ENCODE assay signal across 8 cellular contexts in the genomic region with DNA sequence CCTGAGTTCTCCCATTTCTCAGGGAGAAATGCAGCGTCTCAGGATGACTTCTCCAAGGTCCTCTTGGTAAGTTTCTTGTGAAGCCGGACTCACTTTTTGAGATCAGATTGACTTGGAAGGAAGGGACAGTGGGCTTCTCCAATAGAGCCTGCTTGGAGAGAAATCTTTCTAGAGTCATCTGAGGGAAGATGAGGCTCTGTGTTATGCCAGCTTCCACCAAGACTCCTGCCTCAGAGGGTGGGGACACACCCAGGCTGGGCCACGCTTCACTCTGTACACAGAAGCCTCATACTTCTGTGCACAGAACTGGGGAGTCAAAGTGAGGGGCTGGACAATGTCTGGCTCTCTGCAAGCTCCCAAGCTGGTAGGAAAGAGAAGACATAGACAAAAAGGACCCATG. TPM values are rescaled to one million over a fixed set of nuclear protein-coding genes. Genes with fewer than 3 reads are reported as not detected.
A peak's percentile ranks its signal among the peaks of the same experiment; 100 is the strongest.
DNase-seq lines count a peak whose midpoint lies in the region; ATAC-seq and TF ChIP-seq lines count a peak whose summit lies in the region.

No MANE protein-coding gene starts in this region.

- H3K27ac Mint-ChIP-seq in HFFc6, result peak overlapping the region; percentile 95
- H3K27ac Mint-ChIP-seq in activated T-helper 17 cell treated with anti-CD3 and anti-CD28 coated beads, Interleukin-2, amount 50 U/mL, for 72 hours, result peak overlapping the region; percentile 99
- peak overlapping the region; percentile 79 for H3K27ac Mint-ChIP-seq in stimulated activated memory B cell treated with anti-CD40 and anti-IgM and Interleukin-4, amounts not matched to agents 10 μg/mL and 1 μg/mL and 100 μg/mL, for 72 hours

- no peak for TF ChIP-seq CTCF in HFFc6 (IDR thresholded peaks at IDR 0.05)

- peak overlapping the region; percentile 98 for H3K27ac ChIP-seq in layer of hippocampus (ENCODE audit: low read depth, low read length)

- H3K27me3 Mint-ChIP-seq in HFFc6 (ENCODE audit: insufficient read depth), result peaks cover 10% of the 10 kb centered on the region
- H3K27me3 Mint-ChIP-seq in activated T-helper 17 cell treated with anti-CD3 and anti-CD28 coated beads, Interleukin-2, amount 50 U/mL, for 72 hours, result no peaks in the 10 kb centered on the region
- H3K27me3 Mint-ChIP-seq in stimulated activated memory B cell treated with anti-CD40 and anti-IgM and Interleukin-4, amounts not matched to agents 10 μg/mL and 1 μg/mL and 100 μg/mL, for 72 hours, result no peaks in the 10 kb centered on the region

- no peaks in the 10 kb centered on the region for H3K27me3 ChIP-seq in layer of hippocampus (ENCODE audit: control insufficient read depth, insufficient read depth, low read length)

- H3K4me1 Mint-ChIP-seq in HFFc6 (ENCODE audit: low read depth), result peaks cover 18% of the 10 kb centered on the region
- peaks cover 37% of the 10 kb centered on the region for H3K4me1 Mint-ChIP-seq in activated T-helper 17 cell treated with anti-CD3 and anti-CD28 coated beads, Interleukin-2, amount 50 U/mL, for 72 hours
- H3K4me1 Mint-ChIP-seq in stimulated activated memory B cell treated with anti-CD40 and anti-IgM and Interleukin-4, amounts not matched to agents 10 μg/mL and 1 μg/mL and 100 μg/mL, for 72 hours, result peaks cover 53% of the 10 kb centered on the region

- peak overlapping the region; percentile 59 for H3K4me3 Mint-ChIP-seq in HFFc6
- peak overlapping the region; percentile 89 for H3K4me3 Mint-ChIP-seq in activated T-helper 17 cell treated with anti-CD3 and anti-CD28 coated beads, Interleukin-2, amount 50 U/mL, for 72 hours
- no peak overlapping the region for H3K4me3 Mint-ChIP-seq in stimulated activated memory B cell treated with anti-CD40 and anti-IgM and Interleukin-4, amounts not matched to agents 10 μg/mL and 1 μg/mL and 100 μg/mL, for 72 hours

- peak; percentile 19 for ATAC-seq in activated T-helper 17 cell treated with anti-CD3 and anti-CD28 coated beads, Interleukin-2, amount 50 U/mL, for 72 hours (replicated peaks)
- no peak for ATAC-seq in stimulated activated memory B cell treated with anti-CD40 and anti-IgM and Interleukin-4, amounts not matched to agents 10 μg/mL and 1 μg/mL and 100 μg/mL, for 72 hours
- ATAC-seq in GM21526 (IDR thresholded peaks at IDR 0.05; ENCODE audit: low FRiP score, unreplicated experiment) (no peak), GM18519 (IDR thresholded peaks at IDR 0.05; ENCODE audit: low FRiP score, unreplicated experiment) (no peak), HG02678 (IDR thresholded peaks at IDR 0.05; ENCODE audit: unreplicated experiment) (no peak)

- H3K9me3 Mint-ChIP-seq in HFFc6, result no peaks in the 10 kb centered on the region
- no peaks in the 10 kb centered on the region for H3K9me3 Mint-ChIP-seq in activated T-helper 17 cell treated with anti-CD3 and anti-CD28 coated beads, Interleukin-2, amount 50 U/mL, for 72 hours
- no peaks in the 10 kb centered on the region for H3K9me3 Mint-ChIP-seq in stimulated activated memory B cell treated with anti-CD40 and anti-IgM and Interleukin-4, amounts not matched to agents 10 μg/mL and 1 μg/mL and 100 μg/mL, for 72 hours

- DNase-seq in HFFc6 (no peak), Kasumi-1 (lab: John Stamatoyannopoulos, UW) (no peak)

- H3K36me3 Mint-ChIP-seq in HFFc6 (ENCODE audit: low read depth), result no peaks in the 10 kb centered on the region
- peaks cover 14% of the 10 kb centered on the region for H3K36me3 Mint-ChIP-seq in activated T-helper 17 cell treated with anti-CD3 and anti-CD28 coated beads, Interleukin-2, amount 50 U/mL, for 72 hours (ENCODE audit: low read depth)
- no peaks in the 10 kb centered on the region for H3K36me3 Mint-ChIP-seq in stimulated activated memory B cell treated with anti-CD40 and anti-IgM and Interleukin-4, amounts not matched to agents 10 μg/mL and 1 μg/mL and 100 μg/mL, for 72 hours

RNA-seq across cellular contexts. Expression of gene C10orf105, which starts 5.5 kb away (rescaled TPM):
- total RNA-seq in HFFc6 (2021; fragmentation: NEBNext Ultra II Directional; extraction: Animal tissue kit (Norgen Biotek cat#: 25700)), result not detected
- total RNA-seq in activated T-helper 17 cell treated with anti-CD3 and anti-CD28 coated beads, Interleukin-2, amount 50 U/mL, for 72 hours, result 1 to 10 TPM in 1 of 2 donors, under 1 TPM in 1; 0.04 to 1.0 TPM

RNA-seq across cellular contexts. Expression of gene VSIR, which starts 59.3 kb away (rescaled TPM):
- total RNA-seq in HFFc6 (2021; fragmentation: NEBNext Ultra II Directional; extraction: Animal tissue kit (Norgen Biotek cat#: 25700)), result 10 to 100 TPM; 24.3 to 36.2 (median 29.0) TPM
- 100 to 1,000 TPM in 1 of 2 donors, 10 to 100 TPM in 1; 27.9 to 125 TPM for total RNA-seq in activated T-helper 17 cell treated with anti-CD3 and anti-CD28 coated beads, Interleukin-2, amount 50 U/mL, for 72 hours
